Comparison of ENCODE assay signal across 9 cellular contexts in genomic region chr1:17569200-17570139, GRCh38. TPM values are rescaled to one million over a fixed set of nuclear protein-coding genes. Genes with fewer than 3 reads are reported as not detected.
DNase-seq lines count a peak whose midpoint lies in the region; ATAC-seq and TF ChIP-seq lines count a peak whose summit lies in the region.
"Had no signal": no experiment of that assay in that cellular context is flagged by ENCODE, and none has a peak within 500 bp of the region (broad histone marks: within the 10 kb centered on the region; RNA-seq: fewer than 3 reads in every experiment).

No MANE protein-coding gene starts in this region.

- TF ChIP-seq RAD21 in HCT116 (IDR thresholded peaks at IDR 0.05; ENCODE audit: low read depth), result no peak

- RAD21 ChIA-PET in HCT116 (lab: Charles Lee; ENCODE audit: low non-redundant PET in 1 of 2, low total read pairs in 2 of 2, uncharacterized antibody in 2 of 2, unreplicated experiment in 2 of 2), result interaction anchor here (0.7 to 1.6 kb wide), 4 partner anchors 15 to 62 kb away, joined by 3 to 8 read pairs (median 4); no protein-coding TSS in a partner anchor

- peak overlapping the region; percentile 76 for H3K4me2 ChIP-seq in HCT116 (ENCODE audit: low read length)
- peak overlapping the region; percentile 72 for H3K4me2 ChIP-seq in smooth muscle cell

- POLR2A ChIA-PET in HCT116 (lab: Charles Lee), result interaction anchor here (0.6 to 1.5 kb wide), 2 partner anchors 13 to 16 kb away, joined by 3 to 4 read pairs; no protein-coding TSS in a partner anchor

- BruUV-seq in HCT116 (replicated peaks; lab: Mats Ljungman, UMichigan), result no TSS peak

- TF ChIP-seq POLR2A in HCT116 (IDR thresholded peaks at IDR 0.05; ENCODE audit: borderline replicate concordance, extremely low read depth, insufficient read depth, insufficient read length), result no peak

- no peaks in the 10 kb centered on the region for H3K36me3 ChIP-seq in HCT116 (ENCODE audit: control insufficient read depth in 1 of 2, insufficient read depth in 2 of 2, low read length in 2 of 2)
- H3K36me3 ChIP-seq in smooth muscle cell (ENCODE audit: low read depth), result no peaks in the 10 kb centered on the region

- H3K27me3 ChIP-seq in HCT116 (ENCODE audit: insufficient read depth, low read length) (no peaks in the 10 kb centered on the region), smooth muscle cell (ENCODE audit: low read depth) (no peaks in the 10 kb centered on the region)

- H3K4me1 ChIP-seq in HCT116 (ENCODE audit: control insufficient read depth in 1 of 2, insufficient read depth in 2 of 2, low read length in 2 of 2) (peaks cover 47 to 67% of the 10 kb centered on the region in 2 experiments), smooth muscle cell (ENCODE audit: low read depth) (peaks cover 54% of the 10 kb centered on the region)

- in situ Hi-C loops in astrocyte of the cerebellum (cut with HindIII; ENCODE audit: low sequenced_read_pairs) (no loop called here), G401 (cut with HindIII; ENCODE audit: low sequenced_read_pairs) (no loop called here)

- H3K79me2 ChIP-seq in HCT116 (ENCODE audit: insufficient read depth, low read length), result peaks cover 19% of the 10 kb centered on the region; the same call in 1 of the 2 replicates
- H3K79me2 ChIP-seq in smooth muscle cell (ENCODE audit: low read depth), result peaks cover 27% of the 10 kb centered on the region

- H3K9me3 ChIP-seq in HCT116 (ENCODE audit: control insufficient read depth in 1 of 2, insufficient read depth in 1 of 2, low read depth in 1 of 2, low read length in 2 of 2) (no peaks in the 10 kb centered on the region), iPS-18c (ENCODE audit: control insufficient read depth, insufficient read depth, low read length) (no peaks in the 10 kb centered on the region), smooth muscle cell (replicated peaks; ENCODE audit: low read depth) (no peaks in the 10 kb centered on the region)

- H3K27ac ChIP-seq in HCT116 (ENCODE audit: low read depth, low read length) (peak overlapping the region; percentile 95), smooth muscle cell (ENCODE audit: low read depth) (peak overlapping the region; percentile 91)

- peak; percentile 58 for DNase-seq in HCT116 (ENCODE audit: low read depth, low spot score)
- DNase-seq in astrocyte of the cerebellum (ENCODE audit: low read depth), result peak; percentile 63
- peak; percentile 57 for DNase-seq in smooth muscle cell (lab: John Stamatoyannopoulos, UW; ENCODE audit: unreplicated experiment)
- no peak for DNase-seq in RKO (ENCODE audit: low spot score)
- DNase-seq in NCI-H2107 treated with DMSO at 0.1 percent for 48 hours (lab: John Stamatoyannopoulos, UW; ENCODE audit: unreplicated experiment), result no peak
- no peak for DNase-seq in SHP77 treated with DMSO at 0.1 percent for 48 hours (lab: John Stamatoyannopoulos, UW)
- no peak for DNase-seq in G401 (ENCODE audit: low spot score)
- DNase-seq: activated naive CD8-positive, alpha-beta T cell treated with anti-CD3 and anti-CD28 coated beads, Interleukin-2, amount 10 ng/mL, durations not matched to agents 7 days and 5 days had no signal

- ATAC-seq in HCT116, result peak; percentile 76

- no peaks in the 10 kb centered on the region for H3K9me2 ChIP-seq in HCT116 (ENCODE audit: insufficient read depth)

- H3K9ac ChIP-seq in HCT116 (ENCODE audit: low read length), result peak overlapping the region; percentile 82
- peak overlapping the region; percentile 75 for H3K9ac ChIP-seq in smooth muscle cell (ENCODE audit: low read depth)

- no peaks in the 10 kb centered on the region for H3F3A ChIP-seq in smooth muscle cell (ENCODE audit: low read depth)

- TF ChIP-seq CTCF in HCT116 (IDR thresholded peaks at IDR 0.05 in 2 of 3, conservative IDR thresholded peaks at IDR 0.05 in 1 of 3; ENCODE audit: borderline replicate concordance in 1 of 3, insufficient read depth in 1 of 3, low read depth in 2 of 3, low read length in 2 of 3), result no peak
- no peak for TF ChIP-seq CTCF in astrocyte of the cerebellum (IDR thresholded peaks at IDR 0.05; ENCODE audit: low read depth, low read length, missing control alignments)
- TF ChIP-seq CTCF in smooth muscle cell (IDR thresholded peaks at IDR 0.05; ENCODE audit: borderline replicate concordance, insufficient read depth, poor library complexity, severe bottlenecking), result no peak

- H2AFZ ChIP-seq in HCT116 (ENCODE audit: low read depth, low read length, poor library complexity, severe bottlenecking) (no peak overlapping the region), smooth muscle cell (ENCODE audit: low read depth) (no peak overlapping the region)

- peak overlapping the region in 1 of 2 experiments; percentile 48 for H3K4me3 ChIP-seq in HCT116 (replicated peaks in 1 of 2; ENCODE audit: low read depth in 1 of 2, low read length in 2 of 2)
- no peak overlapping the region for H3K4me3 ChIP-seq in astrocyte of the cerebellum (ENCODE audit: low read depth, low read length)
- peak overlapping the region; percentile 6; the same call in 1 of the 2 replicates for H3K4me3 ChIP-seq in iPS-18c (ENCODE audit: insufficient read depth, low read depth, low read length)
- no peak overlapping the region for H3K4me3 ChIP-seq in smooth muscle cell

- 11% methylated on average over 16 of the region's 16 CpGs for WGBS in smooth muscle cell (ENCODE audit: low lambda C conversion rate)

- intact Hi-C loops in HCT116 (cut with micrococcal nuclease), result loop anchor here (1.0 kb wide), 1 partner anchor 49 kb away; no protein-coding TSS in a partner anchor

- H4K20me1 ChIP-seq in HCT116 (ENCODE audit: insufficient read depth), result no peaks in the 10 kb centered on the region
- peaks cover 86% of the 10 kb centered on the region for H4K20me1 ChIP-seq in smooth muscle cell (ENCODE audit: low read depth)

- CTCF ChIA-PET in HCT116 (lab: Charles Lee), result interaction anchor here (1.1 to 2.1 kb wide), 4 partner anchors 9 to 75 kb away, joined by 3 to 8 read pairs (median 4); no protein-coding TSS in a partner anchor

TF ChIP-seq in HCT116, 20 proteins besides CTCF, POLR2A, EP300 and RAD21 (continues in another document):
- TF ChIP-seq ZFX (IDR thresholded peaks at IDR 0.05) (peak; percentile 38; the same call in 1 of the 2 replicates), EGR1 (IDR thresholded peaks at IDR 0.05; ENCODE audit: low read depth) (no peak), EZH2phosphoT487 (IDR thresholded peaks at IDR 0.05; ENCODE audit: borderline replicate concordance) (no peak), EZH2 (IDR thresholded peaks at IDR 0.05) (no peak), POLR2AphosphoS5 (IDR thresholded peaks at IDR 0.05; ENCODE audit: low read depth, low read length) (peak; percentile 50), TCF7L2 (IDR thresholded peaks at IDR 0.05; ENCODE audit: borderline replicate concordance, extremely low read depth, insufficient read depth, insufficient read length) (no peak), SIN3A (IDR thresholded peaks at IDR 0.05; ENCODE audit: low read depth) (no peak; the same call in 1 of the 2 replicates), YY1 (IDR thresholded peaks at IDR 0.05; ENCODE audit: extremely low read depth, insufficient replicate concordance, low read depth, low read length) (no peak), ZBTB33 (IDR thresholded peaks at IDR 0.05; ENCODE audit: extremely low read depth, insufficient replicate concordance, low read length) (no peak), ELF1 (IDR thresholded peaks at IDR 0.05; ENCODE audit: borderline replicate concordance, low read depth) (no peak), CEBPB (IDR thresholded peaks at IDR 0.05; ENCODE audit: low read depth) (no peak), SP1 (IDR thresholded peaks at IDR 0.05; ENCODE audit: low read depth) (peak; percentile 61; the same call in 1 of the 2 replicates), ZNF274 (IDR thresholded peaks at IDR 0.05; ENCODE audit: low read depth, low read length) (no peak)

RNA-seq across cellular contexts. Expression of gene ARHGEF10L, which starts 30.0 kb away (rescaled TPM):
- total RNA-seq in HCT116 (2021; ENCODE audit: unreplicated experiment), result 14.7 TPM
- 16.1 and 20.4 TPM in 2 replicates for polyA plus RNA-seq in HCT116 (2012)
- 6.6 and 9.1 TPM in 2 replicates for total RNA-seq in smooth muscle cell
- 12.0 and 13.7 TPM in 2 replicates for polyA plus RNA-seq in smooth muscle cell
- total RNA-seq in G401 (2014; rRNA removed; shearing (Covaris generic)), result 16.4 and 19.6 TPM in 2 replicates

Comparison
In these comparisons a context has a peak if more than half of its experiments do, and no peak if none do; other contexts are left out.
1. DNase-seq: peak in HCT116 (single experiment), astrocyte of the cerebellum (single experiment) and smooth muscle cell (single experiment); none in RKO (single experiment), NCI-H2107 treated with DMSO at 0.1 percent for 48 hours (single experiment), SHP77 treated with DMSO at 0.1 percent for 48 hours (single experiment) and G401 (single experiment).